ENCODE assay signal across 19 cellular contexts in the genomic region with DNA sequence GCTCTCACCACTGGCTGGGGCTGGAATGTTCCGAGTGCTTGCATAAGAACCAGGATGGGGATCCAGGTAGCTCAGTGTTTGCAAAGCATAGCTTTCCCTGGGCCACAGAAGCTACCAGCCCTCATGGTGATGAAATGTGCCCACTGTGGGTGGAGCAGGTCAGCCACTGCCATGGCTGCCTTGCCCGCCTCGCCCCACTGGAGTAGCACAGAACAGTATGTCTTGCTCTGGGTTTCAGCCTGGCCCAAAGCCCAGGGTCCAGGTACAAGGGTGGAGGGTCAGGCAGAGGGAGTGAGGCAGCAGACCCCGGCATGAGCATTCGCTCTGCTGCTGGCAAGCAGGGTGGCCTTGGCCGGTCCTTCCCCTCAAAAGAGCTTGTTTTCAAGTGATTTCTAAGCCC. TPM values are rescaled to one million over a fixed set of nuclear protein-coding genes. Genes with fewer than 3 reads are reported as not detected.
A peak's percentile ranks its signal among the peaks of the same experiment; 100 is the strongest.
DNase-seq lines count a peak whose midpoint lies in the region; ATAC-seq and TF ChIP-seq lines count a peak whose summit lies in the region.
"Had no signal": no experiment of that assay in that cellular context is flagged by ENCODE, and none has a peak within 500 bp of the region (broad histone marks: within the 10 kb centered on the region; RNA-seq: fewer than 3 reads in every experiment).

No MANE protein-coding gene starts in this region.

- intact Hi-C loops in transverse colon (cut with DNase I; ENCODE audit: low total_unique reads) = no loop called here
- intact Hi-C loops in left cardiac atrium (cut with DNase I) = no loop called here

- no peak overlapping the region for H3K4me3 ChIP-seq in Peyer's patch
- no peak overlapping the region for H3K4me3 ChIP-seq in mucosa of stomach (ENCODE audit: low read length)
- no peak overlapping the region for H3K4me3 ChIP-seq in transverse colon
- H3K4me3 ChIP-seq: GM23338 had no signal

- peak; percentile 39 for ATAC-seq in esophagus mucosa
- ATAC-seq in left cardiac atrium = no peak
- ATAC-seq in HG03571 (IDR thresholded peaks at IDR 0.05; ENCODE audit: unreplicated experiment) = no peak

- H3K27ac ChIP-seq in Peyer's patch (peak overlapping the region in 3 of 4 donors; percentile 78 to 91 (median 85)), transverse colon (peak overlapping the region; percentile 87 to 91 (median 88))

- TF ChIP-seq CTCF in Peyer's patch (IDR thresholded peaks at IDR 0.05) = peak in 2 of 6 experiments; percentile 8 to 15
- TF ChIP-seq CTCF in transverse colon (IDR thresholded peaks at IDR 0.05) = no peak

- peaks cover 0 to 25% (median 1%) of the 10 kb centered on the region in 4 donors for H3K4me1 ChIP-seq in Peyer's patch
- H3K4me1 ChIP-seq in mucosa of stomach (ENCODE audit: control insufficient read depth, insufficient read depth, low read length) = peaks cover 49% of the 10 kb centered on the region
- peaks cover 12 to 40% (median 26%) of the 10 kb centered on the region in 4 donors for H3K4me1 ChIP-seq in transverse colon

- whole genome bisulfite sequencing in transverse colon (ENCODE audit: low coverage in 1 of 2), 2 donors = 89% methylated on average over 5 of the region's 6 CpGs; no CpG with 5 or more reads in 1 of the 2 donors

- DNase-seq in Peyer's patch (peak in 2 of 3 donors; percentile 87 to 89), transverse colon (peak; percentile 58), H4 (ENCODE audit: low spot score) (no peak), left cardiac atrium (no peak), NCI-H2081 (lab: John Stamatoyannopoulos, UW) (no peak)
- DNase-seq: CD4-positive, alpha-beta T cell; DMS79 treated with DMSO at 0.1 percent for 48 hours; KG1; NCI-H1417 treated with DMSO at 0.1 percent for 48 hours; NCI-H2029; NCI-H748 treated with DMSO at 0.1 percent for 48 hours; SHP77; SK-N-SH had no signal

- H3K9ac ChIP-seq in mucosa of stomach (ENCODE audit: low read length) = peak overlapping the region; percentile 47
- H3K9ac ChIP-seq: SK-N-SH had no signal

- H3K9me3 ChIP-seq in Peyer's patch (no peaks in the 10 kb centered on the region), mucosa of stomach (ENCODE audit: control insufficient read depth, low read length) (no peaks in the 10 kb centered on the region), transverse colon (no peaks in the 10 kb centered on the region)
- H3K9me3 ChIP-seq: SK-N-SH had no signal

- in situ Hi-C loops in transverse colon (cut with MboI; ENCODE audit: low pct_ligation_motif_present in 1 of 4, low pct_unique_long_range_greater_than_20kb in 1 of 4, low sequenced_read_pairs in 3 of 4) = no loop called here

- H3K27me3 ChIP-seq in Peyer's patch (no peaks in the 10 kb centered on the region), mucosa of stomach (ENCODE audit: control insufficient read depth, insufficient read depth, low read length) (no peaks in the 10 kb centered on the region), transverse colon (no peaks in the 10 kb centered on the region)

- peak; percentile 84 for TF ChIP-seq EP300 in transverse colon (IDR thresholded peaks at IDR 0.05; ENCODE audit: low read depth)

- TF ChIP-seq POLR2A in Peyer's patch (IDR thresholded peaks at IDR 0.05) = peak; percentile 51 to 67
- TF ChIP-seq POLR2A in transverse colon (IDR thresholded peaks at IDR 0.05) = peak; percentile 14

- H3K36me3 ChIP-seq in Peyer's patch (no peaks in the 10 kb centered on the region), mucosa of stomach (ENCODE audit: control insufficient read depth, insufficient read depth, low read length) (no peaks in the 10 kb centered on the region), transverse colon (no peaks in the 10 kb centered on the region)

RNA-seq across cellular contexts. Expression of gene KCNK17, which starts 34.7 kb away (rescaled TPM):
- total RNA-seq in Peyer's patch = 1 to 10 TPM in 2 of 4 donors, under 1 TPM in 1, not detected in 1; 0.67 to 2.1 (median 1.7) TPM
- total RNA-seq in esophagus mucosa = 0.12 TPM
- under 1 TPM in 1 of 4 donors, not detected in 3; 0.96 TPM for total RNA-seq in transverse colon
- total RNA-seq in H4 (2014; rRNA removed; shearing (Covaris generic)) = not detected in 2 replicates
- total RNA-seq in left cardiac atrium = 1 to 10 TPM in 1 of 2 donors, under 1 TPM in 1; 0.53 to 1.1 TPM
- total RNA-seq: CD4-positive, alpha-beta T cell; G401; NCI-H460 had no signal

RNA-seq across cellular contexts. Expression of gene KCNK16, which starts 43.0 kb away (rescaled TPM):
- total RNA-seq in Peyer's patch (not detected), esophagus mucosa (not detected), transverse colon (not detected), left cardiac atrium (not detected)
- not detected in 2 replicates for total RNA-seq in H4 (2014; rRNA removed; shearing (Covaris generic))
- total RNA-seq: CD4-positive, alpha-beta T cell; G401; GM23338; NCI-H460 had no signal

RNA-seq across cellular contexts. Expression of gene KCNK5, which starts 50.3 kb away (rescaled TPM):
- 100 to 1,000 TPM in 3 of 4 donors, 10 to 100 TPM in 1; 10.7 to 150 (median 115) TPM for total RNA-seq in Peyer's patch
- total RNA-seq in esophagus mucosa = 5.1 TPM
- total RNA-seq in transverse colon = 10 to 100 TPM in 3 of 4 donors, 1 to 10 TPM in 1; 9.6 to 86.0 (median 64.5) TPM
- 0.58 TPM in 2 replicates for total RNA-seq in H4 (2014; rRNA removed; shearing (Covaris generic))
- total RNA-seq in left cardiac atrium = 1 to 10 TPM in 1 of 2 donors, under 1 TPM in 1; 0.76 to 1.2 TPM
- total RNA-seq: G401 had no signal

Comparison
In these comparisons a context has a peak if more than half of its experiments do, and no peak if none do; other contexts are left out.
1. DNase-seq: peak in Peyer's patch (2 of 3) and transverse colon (single experiment); none in H4 (single experiment), left cardiac atrium (single experiment) and NCI-H2081 (0 of 2).